In genomic region chr1:226634156-226634588, GRCh38 we compare ENCODE assay signal across 8 cellular contexts.
DNase-seq lines count a peak whose midpoint lies in the region; ATAC-seq and TF ChIP-seq lines count a peak whose summit lies in the region.

No MANE protein-coding gene starts in this region.

- peak; percentile 47 for DNase-seq in NCI-H2171 treated with DMSO at 0.1 percent for 48 hours (lab: John Stamatoyannopoulos, UW)
- DNase-seq in NCI-H2171 (lab: John Stamatoyannopoulos, UW), result no peak
- DNase-seq in NCI-H146 (lab: John Stamatoyannopoulos, UW), result peak; percentile 60
- peak; percentile 73 to 75 for DNase-seq in cardiac fibroblast (ENCODE audit: low read depth in 2 of 2)
- peak; percentile 81 for DNase-seq in left kidney (ENCODE audit: low read depth, low spot score)
- DNase-seq in stimulated activated CD4-positive, alpha-beta T cell treated with anti-CD3 and anti-CD28 coated beads, Interleukin-4, amount 100 ng/mL, for 24 hours, result peak; percentile 84

- no peak overlapping the region for H3K4me3 ChIP-seq in cardiac fibroblast (replicated peaks in 1 of 2; ENCODE audit: low read depth in 2 of 2, low read length in 2 of 2)

- TF ChIP-seq CTCF in cardiac fibroblast (IDR thresholded peaks at IDR 0.05; ENCODE audit: low read depth, low read length), result peak; percentile 93

- ATAC-seq in HG02642 (IDR thresholded peaks at IDR 0.05; ENCODE audit: poor library complexity, unreplicated experiment), result peak; percentile 84
- peak; percentile 82 for ATAC-seq in activated CD4-positive, CD25-positive, alpha-beta regulatory T cell treated with anti-CD3 and anti-CD28 coated beads, Interleukin-2, amount 50 U/mL, for 24 hours
